In the genomic region with DNA sequence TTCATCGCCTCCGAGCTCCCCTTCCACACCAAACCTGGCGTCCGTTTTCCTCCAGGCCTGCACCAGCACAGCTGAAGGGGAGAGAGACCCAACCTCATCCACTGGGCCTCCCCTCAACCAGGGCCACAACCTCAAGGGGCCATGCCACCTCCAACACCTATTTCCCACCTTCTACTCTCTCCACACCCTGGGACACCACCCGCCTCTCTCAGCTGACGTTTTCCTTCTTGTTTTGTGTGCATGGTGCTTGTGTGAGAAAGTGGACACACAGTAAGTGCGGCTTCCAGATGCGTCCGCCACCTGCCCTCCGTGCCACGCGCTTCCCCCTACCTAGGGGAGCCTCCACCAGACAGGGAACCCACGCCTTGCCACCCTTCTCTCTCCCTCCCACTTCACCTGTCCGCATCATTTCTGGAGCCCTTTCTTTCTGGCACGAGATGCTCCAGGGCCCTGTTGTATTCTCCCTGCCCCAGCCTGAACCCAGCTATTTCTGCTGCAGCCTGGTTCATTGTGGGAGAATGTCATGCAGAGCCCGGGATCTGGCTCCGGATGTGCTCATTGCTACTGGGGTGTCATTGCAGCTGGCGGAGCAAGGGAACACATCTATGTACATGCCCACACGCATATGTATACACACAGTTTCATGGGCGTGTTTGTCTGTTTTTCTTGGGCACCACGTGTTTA, we compare ENCODE assay signal across 8 cellular contexts. TPM values are rescaled to one million over a fixed set of nuclear protein-coding genes. Genes with fewer than 3 reads are reported as not detected.
DNase-seq lines count a peak whose midpoint lies in the region; ATAC-seq and TF ChIP-seq lines count a peak whose summit lies in the region.

No MANE protein-coding gene starts in this region.

- no peaks in the 10 kb centered on the region for H3K9me3 Mint-ChIP-seq in T-cell

- peaks cover 52 to 60% (median 55%) of the 10 kb centered on the region in 3 donors for H3K4me1 Mint-ChIP-seq in T-cell

- DNase-seq in T-cell: peak in 2 of 34 experiments; percentile 7 to 16
- no peak for DNase-seq in esophagus muscularis mucosa (ENCODE audit: extremely low spot score)
- DNase-seq in prostate gland (ENCODE audit: low spot score): peak; percentile 81
- no peak for DNase-seq in midbrain (lab: John Stamatoyannopoulos, UW)
- DNase-seq in dedifferentiated amniotic fluid mesenchymal stem cell (ENCODE audit: extremely low spot score): no peak
- DNase-seq in NOMO-1 treated with dmso at 0.1 percent for 144 hours (lab: John Stamatoyannopoulos, UW; ENCODE audit: unreplicated experiment): no peak
- DNase-seq in SHP77 (lab: John Stamatoyannopoulos, UW): no peak

- H3K27ac Mint-ChIP-seq in T-cell: peak overlapping the region; percentile 97 to 98

- CTCF ChIA-PET in T-cell (lab: Charles Lee): interaction anchor here in 1 of 2 donors (0.6 to 1.1 kb wide), 2 partner anchors 17 to 85 kb away, joined by 3 to 5 read pairs; no protein-coding TSS in a partner anchor

- H3K27me3 ChIP-seq in esophagus muscularis mucosa (peaks cover 0 to 22% (median 9%) of the 10 kb centered on the region in 4 donors), prostate gland (replicated peaks; ENCODE audit: insufficient read depth) (no peaks in the 10 kb centered on the region)

- H3K4me3 ChIP-seq in GM08714 (ENCODE audit: low read length): peak overlapping the region; percentile 63; the same call in 1 of the 2 replicates
- peak overlapping the region; percentile 79 to 99 (median 92) for H3K4me3 ChIP-seq in esophagus muscularis mucosa
- H3K4me3 ChIP-seq in prostate gland: peak overlapping the region; percentile 84 to 87

- H3K36me3 ChIP-seq in esophagus muscularis mucosa (no peaks in the 10 kb centered on the region), prostate gland (no peaks in the 10 kb centered on the region)

- peak overlapping the region; percentile 87 to 92 (median 91) for H3K4me3 Mint-ChIP-seq in T-cell

- peak overlapping the region; percentile 92 to 99 (median 97) for H3K27ac ChIP-seq in esophagus muscularis mucosa (replicated peaks in 1 of 4)
- peak overlapping the region; percentile 95 to 96 for H3K27ac ChIP-seq in prostate gland

- no peak for TF ChIP-seq POLR2A in esophagus muscularis mucosa (IDR thresholded peaks at IDR 0.05; ENCODE audit: low read depth)
- no peak for TF ChIP-seq POLR2A in prostate gland (IDR thresholded peaks at IDR 0.05)

- H3K27me3 Mint-ChIP-seq in T-cell: no peaks in the 10 kb centered on the region

- H3K4me1 ChIP-seq in esophagus muscularis mucosa (peaks cover 49 to 64% (median 60%) of the 10 kb centered on the region in 4 donors), prostate gland (replicated peaks) (peaks cover 26% of the 10 kb centered on the region)

- no peak for TF ChIP-seq CTCF in esophagus muscularis mucosa (IDR thresholded peaks at IDR 0.05)
- no peak for TF ChIP-seq CTCF in prostate gland (IDR thresholded peaks at IDR 0.05)

- POLR2A ChIA-PET in T-cell (lab: Charles Lee): no interaction called here

- intact Hi-C loops in esophagus muscularis mucosa (cut with DNase I) (no loop called here), prostate gland (cut with DNase I) (loop anchor here (5.0 kb wide), 2 partner anchors 35 to 115 kb away; partner anchors contain the start of gene NADK)

- no peaks in the 10 kb centered on the region for H3K36me3 Mint-ChIP-seq in T-cell

- H3K9me3 ChIP-seq in esophagus muscularis mucosa: no peaks in the 10 kb centered on the region
- no peaks in the 10 kb centered on the region for H3K9me3 ChIP-seq in prostate gland

- no peak for ATAC-seq in T-cell (replicated peaks in 1 of 4)

- 41% methylated on average over 19 of the region's 21 CpGs for whole genome bisulfite sequencing in esophagus muscularis mucosa
- WGBS in prostate gland: 21% methylated on average over 21 of the region's 21 CpGs

- no peak for TF ChIP-seq EP300 in esophagus muscularis mucosa (IDR thresholded peaks at IDR 0.05)

RNA-seq across cellular contexts. Expression of gene GNB1, which starts 1.3 kb away (rescaled TPM):
- total RNA-seq in T-cell: 100 to 1,000 TPM; 208 to 295 (median 261) TPM
- total RNA-seq in esophagus muscularis mucosa: 100 to 1,000 TPM; 124 to 166 (median 161) TPM
- total RNA-seq in prostate gland: 100 to 1,000 TPM; 163 to 233 TPM

RNA-seq across cellular contexts. Expression of gene CALML6, which starts 22.8 kb away (rescaled TPM):
- 1 to 10 TPM in 3 of 5 donors, under 1 TPM in 2; 0.82 to 1.3 (median 1.1) TPM for total RNA-seq in T-cell
- total RNA-seq in esophagus muscularis mucosa: not detected
- under 1 TPM; 0.18 to 0.28 TPM for total RNA-seq in prostate gland

RNA-seq across cellular contexts. Expression of gene TMEM52, which starts 26.9 kb away (rescaled TPM):
- total RNA-seq in T-cell: under 1 TPM in 3 of 5 donors, not detected in 2; 0.28 to 0.93 (median 0.69) TPM
- 1 to 10 TPM in 3 of 4 donors, not detected in 1; 1.4 to 6.3 (median 4.2) TPM for total RNA-seq in esophagus muscularis mucosa
- total RNA-seq in prostate gland: 10 to 100 TPM in 1 of 2 donors, 1 to 10 TPM in 1; 7.8 to 43.3 TPM
